ENCODE assay signal across 10 cellular contexts in the genomic region with DNA sequence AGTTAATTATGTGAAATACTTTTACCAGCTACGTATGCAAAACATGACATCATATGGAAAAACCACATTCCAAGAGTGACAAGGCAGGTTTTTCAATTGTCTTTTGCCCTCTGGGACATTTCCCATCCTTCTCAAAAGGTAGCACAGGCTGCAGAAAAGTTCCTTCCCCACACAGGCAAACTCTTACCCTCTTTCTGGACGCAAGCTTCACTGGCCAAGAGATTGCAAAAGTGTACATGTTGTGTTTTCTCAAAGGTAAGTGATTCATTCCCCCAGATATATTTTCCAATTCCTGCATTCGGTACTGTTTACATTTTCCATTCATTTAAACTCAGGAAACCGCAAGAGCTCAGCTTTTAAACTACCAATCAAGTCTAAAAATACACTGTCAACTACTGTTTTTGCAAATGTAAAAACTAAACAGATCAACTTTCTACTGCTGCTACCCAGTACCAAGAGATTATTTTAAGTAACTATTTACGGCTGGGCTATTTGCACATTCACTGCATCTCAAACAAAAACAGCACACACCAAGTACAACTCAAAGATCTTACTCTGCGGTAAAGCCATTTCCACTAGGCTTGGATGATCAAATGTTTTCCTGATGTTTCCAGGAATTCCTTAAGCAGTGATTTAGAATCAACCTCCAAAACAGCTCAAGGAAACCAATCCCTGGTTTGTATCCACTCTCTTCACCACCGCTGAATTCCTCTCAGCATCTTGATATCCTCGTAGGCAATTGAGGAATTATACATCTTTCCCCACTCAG.
DNase-seq lines count a peak whose midpoint lies in the region; ATAC-seq and TF ChIP-seq lines count a peak whose summit lies in the region.
"Had no signal": no experiment of that assay in that cellular context is flagged by ENCODE, and none has a peak within 500 bp of the region (broad histone marks: within the 10 kb centered on the region; RNA-seq: fewer than 3 reads in every experiment).

No MANE protein-coding gene starts in this region.

- WGBS in prostate gland: 12% methylated on average over 8 of the region's 8 CpGs

- H3K4me3 ChIP-seq in fibroblast of villous mesenchyme (ENCODE audit: low read depth, low read length) (peak overlapping the region; percentile 31), prostate gland (no peak overlapping the region)

- no peaks in the 10 kb centered on the region for H3K36me3 ChIP-seq in prostate gland

- no peak for TF ChIP-seq POLR2A in prostate gland (IDR thresholded peaks at IDR 0.05)

- DNase-seq in ELR (ENCODE audit: low read depth) (peak; percentile 6), NCI-H1048 (lab: John Stamatoyannopoulos, UW) (peak; percentile 52), fibroblast of villous mesenchyme (ENCODE audit: low read depth) (peak; percentile 90), prostate gland (ENCODE audit: low spot score) (peak; percentile 19), left lobe of liver (ENCODE audit: low spot score) (no peak)
- no peak for DNase-seq in activated CD4-positive, alpha-beta T cell treated with anti-CD3 and anti-CD28 coated beads for 48 hours
- DNase-seq: stimulated activated CD4-positive, alpha-beta T cell treated with anti-CD3 and anti-CD28 coated beads, Interleukin-2, amount 100 ng/mL, for 48 hours; T-cell had no signal

- H3K9me3 ChIP-seq in prostate gland: no peaks in the 10 kb centered on the region

- no peak for TF ChIP-seq CTCF in fibroblast of villous mesenchyme (IDR thresholded peaks at IDR 0.05; ENCODE audit: insufficient read depth, low read depth, low read length)
- no peak for TF ChIP-seq CTCF in prostate gland (IDR thresholded peaks at IDR 0.05)

- H3K27ac ChIP-seq in prostate gland: peak overlapping the region; percentile 41 to 64

- no peaks in the 10 kb centered on the region for H3K27me3 ChIP-seq in prostate gland (replicated peaks; ENCODE audit: insufficient read depth)

- intact Hi-C loops in prostate gland (cut with DNase I): no loop called here

- no peaks in the 10 kb centered on the region for H3K4me1 ChIP-seq in prostate gland (replicated peaks)

- ATAC-seq in left lobe of liver (no peak), GM19351 (IDR thresholded peaks at IDR 0.05; ENCODE audit: unreplicated experiment) (no peak), HG03520 (IDR thresholded peaks at IDR 0.05; ENCODE audit: unreplicated experiment) (no peak)
- ATAC-seq: T-cell had no signal

Comparison
In these comparisons a context has a peak if more than half of its experiments do, and no peak if none do; other contexts are left out.
1. DNase-seq: peak in ELR (single experiment), NCI-H1048 (single experiment), fibroblast of villous mesenchyme (single experiment) and prostate gland (single experiment); none in left lobe of liver (single experiment) and activated CD4-positive, alpha-beta T cell treated with anti-CD3 and anti-CD28 coated beads for 48 hours (single experiment).